ENCODE assay signal across 21 cellular contexts in genomic region chr4:86233090-86233489, GRCh38.
DNase-seq lines count a peak whose midpoint lies in the region; ATAC-seq and TF ChIP-seq lines count a peak whose summit lies in the region.
"Had no signal": no experiment of that assay in that cellular context is flagged by ENCODE, and none has a peak within 500 bp of the region (broad histone marks: within the 10 kb centered on the region; RNA-seq: fewer than 3 reads in every experiment).

No MANE protein-coding gene starts in this region.

- H3K27me3 ChIP-seq in GM23248 (replicated peaks; ENCODE audit: insufficient read depth): no peaks in the 10 kb centered on the region
- no peaks in the 10 kb centered on the region for H3K27me3 ChIP-seq in RWPE2 (ENCODE audit: insufficient read depth, poor library complexity, severe bottlenecking)
- H3K27me3 ChIP-seq: SJSA1 had no signal

- H3K27me3 Mint-ChIP-seq in endothelial cell (ENCODE audit: unreplicated experiment) (peaks cover 1% of the 10 kb centered on the region), mesothelial cell of epicardium (ENCODE audit: low read depth) (no peaks in the 10 kb centered on the region)

- H3K27ac ChIP-seq in GM23248: no peak overlapping the region
- H3K27ac ChIP-seq in RWPE2 (ENCODE audit: poor library complexity, severe bottlenecking): peak overlapping the region; percentile 46
- H3K27ac ChIP-seq: PC-9, SJSA1 had no signal

- in situ Hi-C loops in GM23248 (cut with MboI): no loop called here

- peak overlapping the region; percentile 12 for H3K4me2 ChIP-seq in GM23248 (ENCODE audit: unreplicated experiment)
- H3K4me2 ChIP-seq: PC-9 had no signal

- H4K20me1 ChIP-seq in GM23248 (ENCODE audit: insufficient read depth): no peaks in the 10 kb centered on the region

- H3K79me2 ChIP-seq in GM23248 (ENCODE audit: insufficient read depth): no peaks in the 10 kb centered on the region

- H3K9ac ChIP-seq in GM23248: no peak overlapping the region

- peaks cover 21% of the 10 kb centered on the region for H3K4me1 ChIP-seq in GM23248 (ENCODE audit: insufficient read depth)
- H3K4me1 ChIP-seq in RWPE2 (ENCODE audit: insufficient read depth, poor library complexity, severe bottlenecking): peaks cover 11% of the 10 kb centered on the region
- H3K4me1 ChIP-seq: HAP-1, SJSA1 had no signal

- H2AFZ ChIP-seq in GM23248: no peak overlapping the region
- H2AFZ ChIP-seq: PC-9 had no signal

- no peak for DNase-seq in GM23248
- no peak for DNase-seq in RWPE2 (ENCODE audit: low spot score)
- no peak for DNase-seq in endothelial cell (ENCODE audit: low spot score)
- no peak for DNase-seq in mesothelial cell of epicardium (ENCODE audit: low spot score in 2 of 2, unreplicated experiment in 2 of 2)
- DNase-seq in NCI-H1436 (lab: John Stamatoyannopoulos, UW): no peak
- DNase-seq in NCI-H187 (lab: John Stamatoyannopoulos, UW): no peak
- no peak for DNase-seq in NCI-H1694 treated with DMSO at 0.1 percent for 48 hours (lab: John Stamatoyannopoulos, UW)
- DNase-seq: Calu3; DND-41; NCI-H1092; NCI-H1417 treated with DMSO at 0.1 percent for 48 hours; NCI-H1930; NCI-H446 treated with DMSO at 0.1 percent for 48 hours; NCI-H526; NCI-H82; NK-92 treated with Interleukin-12 subunit alpha and Interleukin-12 subunit beta, amount 100 ng/mL, for 24 hours; Right ventricle myocardium superior had no signal

- H3K36me3 Mint-ChIP-seq in endothelial cell (ENCODE audit: low read depth, unreplicated experiment) (no peaks in the 10 kb centered on the region), mesothelial cell of epicardium (peaks cover 5% of the 10 kb centered on the region)

- ATAC-seq in RWPE2 (ENCODE audit: low read depth): no peak
- ATAC-seq in activated CD4-positive, CD25-positive, alpha-beta regulatory T cell treated with anti-CD3 and anti-CD28 coated beads, Interleukin-2, amount 50 U/mL, for 24 hours: no peak

- H3K9me3 ChIP-seq in GM23248 (ENCODE audit: low read depth) (peaks cover 2% of the 10 kb centered on the region), RWPE2 (ENCODE audit: severe bottlenecking) (no peaks in the 10 kb centered on the region)
- H3K9me3 ChIP-seq: HAP-1, SJSA1 had no signal

- peaks cover 9% of the 10 kb centered on the region for H3K4me1 Mint-ChIP-seq in endothelial cell (ENCODE audit: unreplicated experiment)
- H3K4me1 Mint-ChIP-seq in mesothelial cell of epicardium: peaks cover 13% of the 10 kb centered on the region

- H3K4me3 Mint-ChIP-seq in endothelial cell (ENCODE audit: unreplicated experiment) (no peak overlapping the region), mesothelial cell of epicardium (no peak overlapping the region)

- TF ChIP-seq CTCF in RWPE2 (IDR thresholded peaks at IDR 0.05; ENCODE audit: poor library complexity, severe bottlenecking) (no peak), endothelial cell (IDR thresholded peaks at IDR 0.05; ENCODE audit: unreplicated experiment) (no peak), mesothelial cell of epicardium (IDR thresholded peaks at IDR 0.05; ENCODE audit: unreplicated experiment) (no peak)

- no peaks in the 10 kb centered on the region for H3K9me3 Mint-ChIP-seq in endothelial cell (ENCODE audit: unreplicated experiment)
- peaks cover 19% of the 10 kb centered on the region for H3K9me3 Mint-ChIP-seq in mesothelial cell of epicardium

- WGBS in GM23248 (ENCODE audit: low coverage in 1 of 2, low lambda C conversion rate in 2 of 2, missing lambda C conversion rate in 2 of 2), 2 experiments: 68 to 77% methylated on average over 3 of the region's 3 CpGs

- no peaks in the 10 kb centered on the region for H3K9me2 ChIP-seq in GM23248 (ENCODE audit: insufficient read depth)

- H3F3A ChIP-seq in GM23248 (ENCODE audit: insufficient read depth): peaks cover 12% of the 10 kb centered on the region; the same call in 1 of the 2 replicates

- H3K36me3 ChIP-seq in GM23248 (ENCODE audit: low read depth): no peaks in the 10 kb centered on the region
- no peaks in the 10 kb centered on the region for H3K36me3 ChIP-seq in RWPE2 (ENCODE audit: low read depth)
- H3K36me3 ChIP-seq: HAP-1, SJSA1 had no signal

- H3K4me3 ChIP-seq in GM23248 (no peak overlapping the region), RWPE2 (ENCODE audit: severe bottlenecking) (no peak overlapping the region)
- H3K4me3 ChIP-seq: HAP-1, PC-9, SJSA1 had no signal

- peak overlapping the region; percentile 59 for H3K27ac Mint-ChIP-seq in endothelial cell (ENCODE audit: unreplicated experiment)
- H3K27ac Mint-ChIP-seq in mesothelial cell of epicardium: peak overlapping the region; percentile 33
